ENCODE assay signal across 24 cellular contexts in genomic region chr1:87539147-87539546, GRCh38.
"Had no signal": no experiment of that assay in that cellular context is flagged by ENCODE, and none has a peak within 500 bp of the region (broad histone marks: within the 10 kb centered on the region; RNA-seq: fewer than 3 reads in every experiment).

No MANE protein-coding gene starts in this region.

- FAIRE-seq: endometrium, islet of Langerhans, keratinocyte had no signal

- H3K4me3 ChIP-seq: colonic mucosa, esophagus squamous epithelium, gastrocnemius medialis, heart right ventricle, left lung, lower lobe of right lung, mucosa of descending colon had no signal

- H3K4me3 Mint-ChIP-seq: dendritic cell treated with granulocyte-macrophage colony-stimulating factor and Interleukin-4, amounts not matched to agents 40 ng/mL and 50 ng/mL, for 4 days; effector memory CD8-positive, alpha-beta T cell; endodermal cell; mesothelial cell of epicardium; naive B cell had no signal

- ATAC-seq: effector memory CD8-positive, alpha-beta T cell; gastrocnemius medialis; heart right ventricle; left cardiac atrium; left lung; left ventricle myocardium superior; lower lobe of right lung; mucosa of descending colon had no signal

- H3K9me3 ChIP-seq: colonic mucosa, gastrocnemius medialis had no signal

- DNase-seq: colonic mucosa; cortex of kidney; effector CD8-positive, alpha-beta T cell; effector memory CD8-positive, alpha-beta T cell; endodermal cell; esophagus squamous epithelium; foreskin fibroblast; gastrocnemius medialis; glutamatergic neuron; head of caudate nucleus; heart right ventricle; hippocampal formation; left cardiac atrium; left lung; left ventricle myocardium superior; lower lobe of right lung; mesenchymal stem cell; mucosa of descending colon; naive B cell had no signal

- H3K4me1 Mint-ChIP-seq: naive B cell had no signal

- H3K27ac ChIP-seq: colonic mucosa, esophagus squamous epithelium, gastrocnemius medialis, heart right ventricle, left lung, lower lobe of right lung had no signal

- H3K4me1 ChIP-seq: colonic mucosa, esophagus squamous epithelium, gastrocnemius medialis, heart right ventricle, left lung, lower lobe of right lung had no signal

- H3K27me3 ChIP-seq: colonic mucosa, esophagus squamous epithelium, gastrocnemius medialis, heart right ventricle, left lung had no signal

- H3K36me3 ChIP-seq: colonic mucosa, esophagus squamous epithelium, gastrocnemius medialis, heart right ventricle, left lung, lower lobe of right lung had no signal

- H3K27ac Mint-ChIP-seq: dendritic cell treated with granulocyte-macrophage colony-stimulating factor and Interleukin-4, amounts not matched to agents 40 ng/mL and 50 ng/mL, for 4 days; effector memory CD8-positive, alpha-beta T cell; endodermal cell; mesothelial cell of epicardium; naive B cell had no signal
